1 cellular context compared by ENCODE assay signal in the genomic region with DNA sequence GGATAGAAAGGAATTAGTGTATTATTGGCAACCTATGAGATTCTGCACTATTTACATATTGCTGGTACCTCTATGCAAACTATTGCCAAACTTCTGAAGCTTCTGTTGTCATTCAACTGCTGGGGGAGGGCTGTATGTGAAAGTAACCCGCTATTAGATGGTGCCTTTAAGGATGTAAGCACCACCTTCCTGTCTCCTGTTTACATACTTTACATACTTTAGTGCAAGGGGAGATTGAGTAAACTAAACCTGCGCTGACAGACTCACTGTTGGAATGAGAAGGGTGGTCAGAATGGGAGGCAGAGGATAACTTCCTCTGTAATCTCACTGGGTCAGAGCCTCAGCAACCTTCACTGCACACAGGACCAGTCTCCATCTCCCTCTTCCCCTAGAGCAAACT.
TF ChIP-seq lines count a peak whose summit lies in the region.

No MANE protein-coding gene starts in this region.

TF ChIP-seq in HepG2, 621 proteins besides CTCF, POLR2A, EP300 and RAD21 (continued from another document and continues in another):
- no peak for TF ChIP-seq ZC3H4 (CRISPR knock-in tag; IDR thresholded peaks at IDR 0.05; ENCODE audit: borderline replicate concordance)
- TF ChIP-seq, protein P1, sequence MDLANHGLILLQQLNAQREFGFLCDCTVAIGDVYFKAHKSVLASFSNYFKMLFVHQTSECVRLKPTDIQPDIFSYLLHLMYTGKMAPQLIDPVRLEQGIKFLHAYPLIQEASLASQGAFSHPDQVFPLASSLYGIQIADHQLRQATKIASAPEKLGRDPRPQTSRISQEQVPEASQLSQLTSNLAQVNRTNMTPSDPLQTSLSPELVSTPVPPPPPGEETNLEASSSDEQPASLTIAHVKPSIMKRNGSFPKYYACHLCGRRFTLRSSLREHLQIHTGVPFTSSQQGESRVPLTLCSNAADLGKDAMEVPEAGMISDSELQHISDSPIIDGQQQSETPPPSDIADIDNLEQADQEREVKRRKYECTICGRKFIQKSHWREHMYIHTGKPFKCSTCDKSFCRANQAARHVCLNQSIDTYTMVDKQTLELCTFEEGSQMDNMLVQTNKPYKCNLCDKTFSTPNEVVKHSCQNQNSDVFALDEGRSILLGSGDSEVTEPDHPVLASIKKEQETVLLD (CRISPR knock-in tag; IDR thresholded peaks at IDR 0.05; ENCODE audit: low read depth) = no peak
- TF ChIP-seq, protein P2, sequence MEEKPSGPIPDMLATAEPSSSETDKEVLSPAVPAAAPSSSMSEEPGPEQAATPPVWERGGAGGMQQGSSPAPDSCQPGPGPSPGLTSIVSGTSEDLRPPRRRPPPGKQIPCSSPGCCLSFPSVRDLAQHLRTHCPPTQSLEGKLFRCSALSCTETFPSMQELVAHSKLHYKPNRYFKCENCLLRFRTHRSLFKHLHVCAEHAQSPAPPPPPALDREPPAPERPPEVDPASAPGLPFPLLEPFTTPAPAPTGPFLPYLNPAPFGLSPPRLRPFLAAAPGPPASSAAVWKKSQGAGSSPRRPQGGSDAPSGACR (CRISPR knock-in tag; IDR thresholded peaks at IDR 0.05) = no peak
- no peak for TF ChIP-seq ZNF703 (CRISPR knock-in tag; IDR thresholded peaks at IDR 0.05; ENCODE audit: borderline replicate concordance)
- TF ChIP-seq NR2F2 (IDR thresholded peaks at IDR 0.05; ENCODE audit: borderline replicate concordance, low read depth) = no peak
- TF ChIP-seq RXRB (CRISPR knock-in tag; IDR thresholded peaks at IDR 0.05; ENCODE audit: borderline replicate concordance) = 0 out of 2 replicates have a peak, but pooled peaks have one; percentile 17
- TF ChIP-seq DNMT3B (CRISPR knock-in tag; conservative IDR thresholded peaks at IDR 0.05) = no peak
- TF ChIP-seq SAP130 (CRISPR knock-in tag; IDR thresholded peaks at IDR 0.05; ENCODE audit: low read depth) = peak; percentile 62
- TF ChIP-seq ZBTB3 (CRISPR knock-in tag; IDR thresholded peaks at IDR 0.05; ENCODE audit: borderline replicate concordance, low read depth) = no peak
- no peak for TF ChIP-seq ARNT (IDR thresholded peaks at IDR 0.05)
- TF ChIP-seq, protein P3, sequence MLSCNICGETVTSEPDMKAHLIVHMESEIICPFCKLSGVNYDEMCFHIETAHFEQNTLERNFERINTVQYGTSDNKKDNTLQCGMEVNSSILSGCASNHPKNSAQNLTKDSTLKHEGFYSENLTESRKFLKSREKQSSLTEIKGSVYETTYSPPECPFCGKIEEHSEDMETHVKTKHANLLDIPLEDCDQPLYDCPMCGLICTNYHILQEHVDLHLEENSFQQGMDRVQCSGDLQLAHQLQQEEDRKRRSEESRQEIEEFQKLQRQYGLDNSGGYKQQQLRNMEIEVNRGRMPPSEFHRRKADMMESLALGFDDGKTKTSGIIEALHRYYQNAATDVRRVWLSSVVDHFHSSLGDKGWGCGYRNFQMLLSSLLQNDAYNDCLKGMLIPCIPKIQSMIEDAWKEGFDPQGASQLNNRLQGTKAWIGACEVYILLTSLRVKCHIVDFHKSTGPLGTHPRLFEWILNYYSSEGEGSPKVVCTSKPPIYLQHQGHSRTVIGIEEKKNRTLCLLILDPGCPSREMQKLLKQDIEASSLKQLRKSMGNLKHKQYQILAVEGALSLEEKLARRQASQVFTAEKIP (CRISPR knock-in tag; IDR thresholded peaks at IDR 0.05; ENCODE audit: borderline replicate concordance) = no peak
- TF ChIP-seq REXO4 (CRISPR knock-in tag; IDR thresholded peaks at IDR 0.05; ENCODE audit: borderline replicate concordance) = no peak
- no peak for TF ChIP-seq ZKSCAN8 (CRISPR knock-in tag; IDR thresholded peaks at IDR 0.05; ENCODE audit: borderline replicate concordance)
- TF ChIP-seq, protein P4, sequence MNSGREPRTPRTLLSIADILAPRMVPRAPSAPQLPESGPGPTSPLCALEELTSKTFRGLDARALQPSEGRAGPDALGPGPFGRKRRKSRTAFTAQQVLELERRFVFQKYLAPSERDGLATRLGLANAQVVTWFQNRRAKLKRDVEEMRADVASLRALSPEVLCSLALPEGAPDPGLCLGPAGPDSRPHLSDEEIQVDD (CRISPR knock-in tag; IDR thresholded peaks at IDR 0.05; ENCODE audit: borderline replicate concordance) = no peak
- TF ChIP-seq ZBTB7B (CRISPR knock-in tag; IDR thresholded peaks at IDR 0.05) = no peak
- no peak for TF ChIP-seq ZNF782 (CRISPR knock-in tag; IDR thresholded peaks at IDR 0.05; ENCODE audit: borderline replicate concordance)
- TF ChIP-seq CAMTA2 (CRISPR knock-in tag; IDR thresholded peaks at IDR 0.05; ENCODE audit: borderline replicate concordance) = no peak
- TF ChIP-seq, protein P5, sequence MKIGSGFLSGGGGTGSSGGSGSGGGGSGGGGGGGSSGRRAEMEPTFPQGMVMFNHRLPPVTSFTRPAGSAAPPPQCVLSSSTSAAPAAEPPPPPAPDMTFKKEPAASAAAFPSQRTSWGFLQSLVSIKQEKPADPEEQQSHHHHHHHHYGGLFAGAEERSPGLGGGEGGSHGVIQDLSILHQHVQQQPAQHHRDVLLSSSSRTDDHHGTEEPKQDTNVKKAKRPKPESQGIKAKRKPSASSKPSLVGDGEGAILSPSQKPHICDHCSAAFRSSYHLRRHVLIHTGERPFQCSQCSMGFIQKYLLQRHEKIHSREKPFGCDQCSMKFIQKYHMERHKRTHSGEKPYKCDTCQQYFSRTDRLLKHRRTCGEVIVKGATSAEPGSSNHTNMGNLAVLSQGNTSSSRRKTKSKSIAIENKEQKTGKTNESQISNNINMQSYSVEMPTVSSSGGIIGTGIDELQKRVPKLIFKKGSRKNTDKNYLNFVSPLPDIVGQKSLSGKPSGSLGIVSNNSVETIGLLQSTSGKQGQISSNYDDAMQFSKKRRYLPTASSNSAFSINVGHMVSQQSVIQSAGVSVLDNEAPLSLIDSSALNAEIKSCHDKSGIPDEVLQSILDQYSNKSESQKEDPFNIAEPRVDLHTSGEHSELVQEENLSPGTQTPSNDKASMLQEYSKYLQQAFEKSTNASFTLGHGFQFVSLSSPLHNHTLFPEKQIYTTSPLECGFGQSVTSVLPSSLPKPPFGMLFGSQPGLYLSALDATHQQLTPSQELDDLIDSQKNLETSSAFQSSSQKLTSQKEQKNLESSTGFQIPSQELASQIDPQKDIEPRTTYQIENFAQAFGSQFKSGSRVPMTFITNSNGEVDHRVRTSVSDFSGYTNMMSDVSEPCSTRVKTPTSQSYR (CRISPR knock-in tag; IDR thresholded peaks at IDR 0.05; ENCODE audit: borderline replicate concordance) = peak; percentile 77; the same call in 1 of the 2 replicates
- TF ChIP-seq ZNF143 (CRISPR knock-in tag; IDR thresholded peaks at IDR 0.05) = no peak
- no peak for TF ChIP-seq ZNF501 (CRISPR knock-in tag; IDR thresholded peaks at IDR 0.05)
- no peak for TF ChIP-seq ZSCAN31 (CRISPR knock-in tag; IDR thresholded peaks at IDR 0.05; ENCODE audit: low read depth)
- no peak for TF ChIP-seq NR2C2 (CRISPR knock-in tag; IDR thresholded peaks at IDR 0.05; ENCODE audit: borderline replicate concordance)
- TF ChIP-seq MIER2 (CRISPR knock-in tag; IDR thresholded peaks at IDR 0.05) = no peak
- no peak for TF ChIP-seq ZNF569 (CRISPR knock-in tag; IDR thresholded peaks at IDR 0.05; ENCODE audit: borderline replicate concordance)
- TF ChIP-seq, protein P6, sequence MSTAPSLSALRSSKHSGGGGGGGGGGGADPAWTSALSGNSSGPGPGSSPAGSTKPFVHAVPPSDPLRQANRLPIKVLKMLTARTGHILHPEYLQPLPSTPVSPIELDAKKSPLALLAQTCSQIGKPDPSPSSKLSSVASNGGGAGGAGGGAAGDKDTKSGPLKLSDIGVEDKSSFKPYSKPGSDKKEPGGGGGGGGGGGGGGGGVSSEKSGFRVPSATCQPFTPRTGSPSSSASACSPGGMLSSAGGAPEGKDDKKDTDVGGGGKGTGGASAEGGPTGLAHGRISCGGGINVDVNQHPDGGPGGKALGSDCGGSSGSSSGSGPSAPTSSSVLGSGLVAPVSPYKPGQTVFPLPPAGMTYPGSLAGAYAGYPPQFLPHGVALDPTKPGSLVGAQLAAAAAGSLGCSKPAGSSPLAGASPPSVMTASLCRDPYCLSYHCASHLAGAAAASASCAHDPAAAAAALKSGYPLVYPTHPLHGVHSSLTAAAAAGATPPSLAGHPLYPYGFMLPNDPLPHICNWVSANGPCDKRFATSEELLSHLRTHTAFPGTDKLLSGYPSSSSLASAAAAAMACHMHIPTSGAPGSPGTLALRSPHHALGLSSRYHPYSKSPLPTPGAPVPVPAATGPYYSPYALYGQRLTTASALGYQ (CRISPR knock-in tag; IDR thresholded peaks at IDR 0.05) = no peak
- no peak for TF ChIP-seq KAT2B (IDR thresholded peaks at IDR 0.05; ENCODE audit: borderline replicate concordance, low read depth, low read length)
- no peak for TF ChIP-seq ZNF772 (CRISPR knock-in tag; IDR thresholded peaks at IDR 0.05)
- peak; percentile 98 for TF ChIP-seq TEAD3 (CRISPR knock-in tag; optimal IDR thresholded peaks at IDR 0.05; ENCODE audit: borderline replicate concordance)
- TF ChIP-seq, protein P7, sequence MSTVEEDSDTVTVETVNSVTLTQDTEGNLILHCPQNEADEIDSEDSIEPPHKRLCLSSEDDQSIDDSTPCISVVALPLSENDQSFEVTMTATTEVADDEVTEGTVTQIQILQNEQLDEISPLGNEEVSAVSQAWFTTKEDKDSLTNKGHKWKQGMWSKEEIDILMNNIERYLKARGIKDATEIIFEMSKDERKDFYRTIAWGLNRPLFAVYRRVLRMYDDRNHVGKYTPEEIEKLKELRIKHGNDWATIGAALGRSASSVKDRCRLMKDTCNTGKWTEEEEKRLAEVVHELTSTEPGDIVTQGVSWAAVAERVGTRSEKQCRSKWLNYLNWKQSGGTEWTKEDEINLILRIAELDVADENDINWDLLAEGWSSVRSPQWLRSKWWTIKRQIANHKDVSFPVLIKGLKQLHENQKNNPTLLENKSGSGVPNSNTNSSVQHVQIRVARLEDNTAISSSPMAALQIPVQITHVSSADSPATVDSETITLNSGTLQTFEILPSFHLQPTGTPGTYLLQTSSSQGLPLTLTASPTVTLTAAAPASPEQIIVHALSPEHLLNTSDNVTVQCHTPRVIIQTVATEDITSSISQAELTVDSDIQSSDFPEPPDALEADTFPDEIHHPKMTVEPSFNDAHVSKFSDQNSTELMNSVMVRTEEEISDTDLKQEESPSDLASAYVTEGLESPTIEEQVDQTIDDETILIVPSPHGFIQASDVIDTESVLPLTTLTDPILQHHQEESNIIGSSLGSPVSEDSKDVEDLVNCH (CRISPR knock-in tag; IDR thresholded peaks at IDR 0.05) = no peak
- TF ChIP-seq, protein P8, sequence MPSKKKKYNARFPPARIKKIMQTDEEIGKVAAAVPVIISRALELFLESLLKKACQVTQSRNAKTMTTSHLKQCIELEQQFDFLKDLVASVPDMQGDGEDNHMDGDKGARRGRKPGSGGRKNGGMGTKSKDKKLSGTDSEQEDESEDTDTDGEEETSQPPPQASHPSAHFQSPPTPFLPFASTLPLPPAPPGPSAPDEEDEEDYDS (CRISPR knock-in tag; IDR thresholded peaks at IDR 0.05) = no peak
- no peak; the same call in 1 of the 2 replicates for TF ChIP-seq RCOR2 (CRISPR knock-in tag; IDR thresholded peaks at IDR 0.05)
- TF ChIP-seq MEIS2 (CRISPR knock-in tag; IDR thresholded peaks at IDR 0.05) = no peak
- no peak for TF ChIP-seq ARID2 (CRISPR knock-in tag; IDR thresholded peaks at IDR 0.05; ENCODE audit: borderline replicate concordance)
- no peak for TF ChIP-seq ZNF841 (CRISPR knock-in tag; IDR thresholded peaks at IDR 0.05; ENCODE audit: borderline replicate concordance)
- no peak for TF ChIP-seq ARHGAP35 (CRISPR knock-in tag; IDR thresholded peaks at IDR 0.05; ENCODE audit: borderline replicate concordance)
- TF ChIP-seq MAZ (IDR thresholded peaks at IDR 0.05; ENCODE audit: borderline replicate concordance, low read depth, low read length) = no peak
- no peak for TF ChIP-seq MAZ (CRISPR knock-in tag; IDR thresholded peaks at IDR 0.05; ENCODE audit: low read depth)
- TF ChIP-seq, protein P9, sequence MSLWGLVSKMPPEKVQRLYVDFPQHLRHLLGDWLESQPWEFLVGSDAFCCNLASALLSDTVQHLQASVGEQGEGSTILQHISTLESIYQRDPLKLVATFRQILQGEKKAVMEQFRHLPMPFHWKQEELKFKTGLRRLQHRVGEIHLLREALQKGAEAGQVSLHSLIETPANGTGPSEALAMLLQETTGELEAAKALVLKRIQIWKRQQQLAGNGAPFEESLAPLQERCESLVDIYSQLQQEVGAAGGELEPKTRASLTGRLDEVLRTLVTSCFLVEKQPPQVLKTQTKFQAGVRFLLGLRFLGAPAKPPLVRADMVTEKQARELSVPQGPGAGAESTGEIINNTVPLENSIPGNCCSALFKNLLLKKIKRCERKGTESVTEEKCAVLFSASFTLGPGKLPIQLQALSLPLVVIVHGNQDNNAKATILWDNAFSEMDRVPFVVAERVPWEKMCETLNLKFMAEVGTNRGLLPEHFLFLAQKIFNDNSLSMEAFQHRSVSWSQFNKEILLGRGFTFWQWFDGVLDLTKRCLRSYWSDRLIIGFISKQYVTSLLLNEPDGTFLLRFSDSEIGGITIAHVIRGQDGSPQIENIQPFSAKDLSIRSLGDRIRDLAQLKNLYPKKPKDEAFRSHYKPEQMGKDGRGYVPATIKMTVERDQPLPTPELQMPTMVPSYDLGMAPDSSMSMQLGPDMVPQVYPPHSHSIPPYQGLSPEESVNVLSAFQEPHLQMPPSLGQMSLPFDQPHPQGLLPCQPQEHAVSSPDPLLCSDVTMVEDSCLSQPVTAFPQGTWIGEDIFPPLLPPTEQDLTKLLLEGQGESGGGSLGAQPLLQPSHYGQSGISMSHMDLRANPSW (CRISPR knock-in tag; IDR thresholded peaks at IDR 0.05; ENCODE audit: borderline replicate concordance) = no peak
- TF ChIP-seq GPN1 (CRISPR knock-in tag; IDR thresholded peaks at IDR 0.05; ENCODE audit: borderline replicate concordance) = no peak
- TF ChIP-seq ZNF589 (CRISPR knock-in tag; conservative IDR thresholded peaks at IDR 0.05) = no peak
- TF ChIP-seq, protein P10, sequence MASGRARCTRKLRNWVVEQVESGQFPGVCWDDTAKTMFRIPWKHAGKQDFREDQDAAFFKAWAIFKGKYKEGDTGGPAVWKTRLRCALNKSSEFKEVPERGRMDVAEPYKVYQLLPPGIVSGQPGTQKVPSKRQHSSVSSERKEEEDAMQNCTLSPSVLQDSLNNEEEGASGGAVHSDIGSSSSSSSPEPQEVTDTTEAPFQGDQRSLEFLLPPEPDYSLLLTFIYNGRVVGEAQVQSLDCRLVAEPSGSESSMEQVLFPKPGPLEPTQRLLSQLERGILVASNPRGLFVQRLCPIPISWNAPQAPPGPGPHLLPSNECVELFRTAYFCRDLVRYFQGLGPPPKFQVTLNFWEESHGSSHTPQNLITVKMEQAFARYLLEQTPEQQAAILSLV (CRISPR knock-in tag; IDR thresholded peaks at IDR 0.05; ENCODE audit: borderline replicate concordance) = no peak
